ENCODE assay signal across 17 cellular contexts in the genomic region with DNA sequence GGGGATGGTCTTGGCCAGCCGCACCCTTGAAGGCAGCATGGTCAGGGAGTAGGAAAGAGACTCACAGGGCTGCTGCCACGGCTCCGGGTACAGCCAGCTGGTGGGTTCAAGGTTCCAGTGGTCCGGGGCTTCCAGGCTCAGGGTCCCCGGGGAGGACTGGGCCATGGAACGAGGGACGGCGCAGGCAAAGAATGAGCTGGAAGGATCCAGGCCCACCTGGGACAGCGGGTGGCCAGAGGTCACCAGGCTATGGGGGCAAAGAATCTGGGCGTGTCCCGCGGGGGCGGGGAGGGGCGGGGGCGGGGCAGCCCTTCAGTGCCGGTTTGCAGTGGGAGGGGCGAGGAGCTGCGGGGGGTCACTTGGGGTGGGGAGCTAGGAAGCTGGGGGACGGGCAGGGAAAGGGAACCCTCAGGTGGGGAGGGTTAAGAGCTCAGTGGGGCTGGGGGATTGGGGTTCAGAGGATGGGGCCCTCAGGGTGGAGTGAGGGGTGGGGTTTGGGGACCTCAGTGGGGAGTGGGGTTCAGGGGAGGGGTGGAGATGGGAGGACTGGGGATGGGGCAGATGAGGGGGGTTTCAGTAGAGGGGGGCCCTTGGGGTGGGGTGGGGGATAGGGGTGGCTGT. TPM values are rescaled to one million over a fixed set of nuclear protein-coding genes. Genes with fewer than 3 reads are reported as not detected.
DNase-seq lines count a peak whose midpoint lies in the region; ATAC-seq and TF ChIP-seq lines count a peak whose summit lies in the region.
"Had no signal": no experiment of that assay in that cellular context is flagged by ENCODE, and none has a peak within 500 bp of the region (broad histone marks: within the 10 kb centered on the region; RNA-seq: fewer than 3 reads in every experiment).

A gene (minus strand): TSS at position 223 of the 621 bp plus-strand sequence. CDS start 638 bp downstream, outside the sequence.

- WGBS in H9 (ENCODE audit: extremely low coverage, insufficient read length, low lambda C conversion rate), result no CpG with 5 or more reads among the region's 19 CpGs
- WGBS in trophoblast cell (ENCODE audit: extremely low coverage, insufficient coverage, insufficient read length), result no CpG with 5 or more reads among the region's 19 CpGs
- 51 to 83% methylated on average over 5 to 19 of the region's 19 CpGs for WGBS in GM23248 (ENCODE audit: low coverage in 1 of 2, low lambda C conversion rate in 2 of 2, missing lambda C conversion rate in 2 of 2), 2 experiments

- H3K4me3 ChIP-seq in WERI-Rb-1 (ENCODE audit: low read depth, low read length), result no peak within 1 kb of the TSS
- H3K4me3 ChIP-seq in trophoblast cell (ENCODE audit: low read depth, low read length), result peak within 1 kb of the TSS; percentile 23
- H3K4me3 ChIP-seq in GM23248, result no peak within 1 kb of the TSS

- H3K56ac ChIP-seq in H9 (ENCODE audit: insufficient read length, low read depth, low read length), result no peak within 1 kb of the TSS

- H3K9me3 ChIP-seq in H9 (ENCODE audit: control insufficient read depth, low read depth, low read length), result no peaks in the 10 kb centered on the region
- H3K9me3 ChIP-seq in WERI-Rb-1 (ENCODE audit: severe bottlenecking), result peaks cover 9% of the 10 kb centered on the region
- no peaks in the 10 kb centered on the region for H3K9me3 ChIP-seq in trophoblast cell (ENCODE audit: insufficient read depth, low read depth, low read length)
- no peaks in the 10 kb centered on the region for H3K9me3 ChIP-seq in GM23248 (ENCODE audit: low read depth)

- H3K27ac Mint-ChIP-seq in H9, result no peak within 1 kb of the TSS
- H3K27ac Mint-ChIP-seq in glutamatergic neuron (ENCODE audit: unreplicated experiment), result no peak within 1 kb of the TSS

- H2BK20ac ChIP-seq in H9 (ENCODE audit: low read depth, low read length, poor library complexity, severe bottlenecking), result no peak within 1 kb of the TSS

- no peak within 1 kb of the TSS for H3K4me2 ChIP-seq in H9 (ENCODE audit: insufficient read depth, insufficient read length, low read length)
- H3K4me2 ChIP-seq in trophoblast cell (ENCODE audit: low read length), result no peak within 1 kb of the TSS
- no peak within 1 kb of the TSS for H3K4me2 ChIP-seq in GM23248 (ENCODE audit: unreplicated experiment)

- peak within 1 kb of the TSS; percentile 43; the same call in 1 of the 2 replicates for H2BK15ac ChIP-seq in H9 (ENCODE audit: low read depth, low read length)

- H3K36me3 ChIP-seq in WERI-Rb-1, result no peaks in the 10 kb centered on the region
- no peaks in the 10 kb centered on the region for H3K36me3 ChIP-seq in trophoblast cell (ENCODE audit: control insufficient read depth in 1 of 2, insufficient read depth in 2 of 2, low read length in 2 of 2)
- no peaks in the 10 kb centered on the region for H3K36me3 ChIP-seq in GM23248 (ENCODE audit: low read depth)

- H4K20me1 ChIP-seq in H9 (ENCODE audit: control insufficient read depth, insufficient read depth, insufficient read length), result no peaks in the 10 kb centered on the region
- no peaks in the 10 kb centered on the region for H4K20me1 ChIP-seq in GM23248 (ENCODE audit: insufficient read depth)

- H3K14ac ChIP-seq in H9 (ENCODE audit: insufficient read depth, low read length), result no peak within 1 kb of the TSS; the same call in 1 of the 2 replicates
- H3K14ac ChIP-seq in trophoblast cell (ENCODE audit: low read length), result no peak within 1 kb of the TSS

- H3K18ac ChIP-seq in H9 (ENCODE audit: insufficient read length, low read depth, low read length) (no peak within 1 kb of the TSS), trophoblast cell (ENCODE audit: low read length) (no peak within 1 kb of the TSS)

- H3K27ac ChIP-seq in H9 (ENCODE audit: insufficient read length, low read depth, low read length), result no peak within 1 kb of the TSS
- peak within 1 kb of the TSS; percentile 99 for H3K27ac ChIP-seq in WERI-Rb-1
- no peak within 1 kb of the TSS for H3K27ac ChIP-seq in trophoblast cell (ENCODE audit: low read depth, low read length)
- H3K27ac ChIP-seq in GM23248, result no peak within 1 kb of the TSS

- H2BK12ac ChIP-seq in H9 (ENCODE audit: insufficient read length, low read depth, low read length), result no peak within 1 kb of the TSS
- no peak within 1 kb of the TSS for H2BK12ac ChIP-seq in trophoblast cell (ENCODE audit: low read length)

- DNase-seq in H9 (no peak), WERI-Rb-1 (no peak), glutamatergic neuron (peak; percentile 13), trophoblast cell (no peak), DMS 273 treated with DMSO at 0.1 percent for 48 hours (lab: John Stamatoyannopoulos, UW) (no peak), GM23248 (no peak)
- DNase-seq: DMS79 treated with DMSO at 0.1 percent for 48 hours, KBM-7, NCI-H1105 treated with DMSO at 0.1 percent for 48 hours, NCI-H1694, NCI-H2081 treated with DMSO at 0.1 percent for 48 hours, NCI-H446 treated with DMSO at 0.1 percent for 48 hours, Right ventricle myocardium superior, SW 1271 had no signal

- H3K79me1 ChIP-seq in H9 (ENCODE audit: insufficient read depth, low read depth, low read length, poor library complexity, severe bottlenecking) (no peaks in the 10 kb centered on the region), trophoblast cell (ENCODE audit: low read length) (no peaks in the 10 kb centered on the region)

- H2BK120ac ChIP-seq in H9 (ENCODE audit: low read depth, low read length, poor library complexity, severe bottlenecking), result no peak within 1 kb of the TSS
- H2BK120ac ChIP-seq in trophoblast cell (ENCODE audit: insufficient read depth, low read length, poor library complexity), result no peak within 1 kb of the TSS

- H3K23me2 ChIP-seq in H9 (ENCODE audit: insufficient read length, low read depth, low read length, poor library complexity, severe bottlenecking), result no peaks in the 10 kb centered on the region

- in situ Hi-C loops in GM23248 (cut with MboI), result no loop called here

- H3K9ac ChIP-seq in H9 (ENCODE audit: extremely low read depth, insufficient read length, low read length), result no peak within 1 kb of the TSS
- H3K9ac ChIP-seq in trophoblast cell (ENCODE audit: low read length), result no peak within 1 kb of the TSS
- H3K9ac ChIP-seq in GM23248, result no peak within 1 kb of the TSS

- no peak within 1 kb of the TSS for H2BK5ac ChIP-seq in H9 (ENCODE audit: insufficient read length, low read length)
- H2BK5ac ChIP-seq in trophoblast cell (ENCODE audit: low read depth, low read length, poor library complexity), result no peak within 1 kb of the TSS

- H3K9me3 Mint-ChIP-seq in H9 (no peaks in the 10 kb centered on the region), glutamatergic neuron (ENCODE audit: unreplicated experiment) (peaks cover 2% of the 10 kb centered on the region)
- H3K9me3 Mint-ChIP-seq: CD14-positive monocyte had no signal

- H3F3A ChIP-seq in GM23248 (ENCODE audit: insufficient read depth), result no peaks in the 10 kb centered on the region

- H4K91ac ChIP-seq in H9 (ENCODE audit: insufficient read length, low read depth, low read length), result no peak within 1 kb of the TSS
- H4K91ac ChIP-seq in trophoblast cell (ENCODE audit: low read depth, low read length), result no peak within 1 kb of the TSS

- H2AFZ ChIP-seq in H9 (ENCODE audit: low read length) (no peak within 1 kb of the TSS), trophoblast cell (ENCODE audit: insufficient read depth, low read length, poor library complexity) (no peak within 1 kb of the TSS), GM23248 (no peak within 1 kb of the TSS)

- no peak within 1 kb of the TSS for H3T11ph ChIP-seq in H9 (ENCODE audit: low read length)

- H3K27me3 ChIP-seq in H9 (ENCODE audit: insufficient read depth, low read length) (no peaks in the 10 kb centered on the region), WERI-Rb-1 (ENCODE audit: insufficient read depth, low read depth, severe bottlenecking) (no peaks in the 10 kb centered on the region), trophoblast cell (ENCODE audit: insufficient read depth, low read length) (no peaks in the 10 kb centered on the region), GM23248 (replicated peaks; ENCODE audit: insufficient read depth) (peaks cover 7% of the 10 kb centered on the region; the same call in 1 of the 2 replicates)

- H3K4me1 ChIP-seq in H9 (ENCODE audit: insufficient read depth, low read length), result no peaks in the 10 kb centered on the region; the same call in 1 of the 2 replicates
- peaks cover 5 to 6% of the 10 kb centered on the region in 2 experiments for H3K4me1 ChIP-seq in trophoblast cell (ENCODE audit: control insufficient read depth in 1 of 2, insufficient read depth in 2 of 2, low read length in 2 of 2)
- H3K4me1 ChIP-seq in GM23248 (ENCODE audit: insufficient read depth), result no peaks in the 10 kb centered on the region

- H4K12ac ChIP-seq in trophoblast cell (ENCODE audit: low read depth, low read length), result no peak within 1 kb of the TSS

- H4K8ac ChIP-seq in H9 (replicated peaks; ENCODE audit: insufficient read length, low read depth, low read length) (no peak within 1 kb of the TSS), trophoblast cell (ENCODE audit: low read depth, low read length) (no peak within 1 kb of the TSS)

- TF ChIP-seq CTCF in H9 (conservative IDR thresholded peaks at IDR 0.05) (no peak), WERI-Rb-1 (IDR thresholded peaks at IDR 0.05; ENCODE audit: low read depth, low read length) (no peak), glutamatergic neuron (IDR thresholded peaks at IDR 0.05; ENCODE audit: partially characterized antibody, unreplicated experiment) (no peak)

- H3K4ac ChIP-seq in H9 (ENCODE audit: low read depth, low read length), result no peak within 1 kb of the TSS
- H3K4ac ChIP-seq in trophoblast cell (ENCODE audit: low read depth, low read length), result no peak within 1 kb of the TSS

- no peak within 1 kb of the TSS for H3K4me3 Mint-ChIP-seq in H9
- no peak within 1 kb of the TSS for H3K4me3 Mint-ChIP-seq in glutamatergic neuron (ENCODE audit: unreplicated experiment)
- H3K4me3 Mint-ChIP-seq: CD14-positive monocyte had no signal

- ATAC-seq in HG02884 (IDR thresholded peaks at IDR 0.05; ENCODE audit: unreplicated experiment) (no peak), HG02571 (IDR thresholded peaks at IDR 0.05; ENCODE audit: unreplicated experiment) (no peak)

- H2AK5ac ChIP-seq in H9 (ENCODE audit: insufficient read length, low read length), result no peak within 1 kb of the TSS
- no peak within 1 kb of the TSS for H2AK5ac ChIP-seq in trophoblast cell (ENCODE audit: low read length)

- H3K36me3 Mint-ChIP-seq in H9 (ENCODE audit: insufficient read depth in 1 of 3, low read depth in 3 of 3) (no peaks in the 10 kb centered on the region; a peak in 1 of 7 replicates), glutamatergic neuron (ENCODE audit: unreplicated experiment) (peaks cover 14% of the 10 kb centered on the region)
- H3K36me3 Mint-ChIP-seq: CD14-positive monocyte had no signal

- H3K9me2 ChIP-seq in GM23248 (ENCODE audit: insufficient read depth), result no peaks in the 10 kb centered on the region

- no peak within 1 kb of the TSS for H3K23ac ChIP-seq in H9 (ENCODE audit: insufficient read length, low read depth, low read length)
- no peak within 1 kb of the TSS for H3K23ac ChIP-seq in trophoblast cell (ENCODE audit: low read length)

- H4K5ac ChIP-seq in H9 (ENCODE audit: insufficient read length, low read depth, low read length), result no peak within 1 kb of the TSS

- H3K4me1 Mint-ChIP-seq in H9 (peaks cover 5 to 6% of the 10 kb centered on the region in 2 experiments), glutamatergic neuron (ENCODE audit: low read depth, unreplicated experiment) (peaks cover 3% of the 10 kb centered on the region)
- H3K4me1 Mint-ChIP-seq: CD14-positive monocyte had no signal

- no peaks in the 10 kb centered on the region for H3K79me2 ChIP-seq in H9 (ENCODE audit: insufficient read depth, low read length)
- H3K79me2 ChIP-seq in trophoblast cell (ENCODE audit: control insufficient read depth, insufficient read depth, low read length, poor library complexity), result no peaks in the 10 kb centered on the region
- no peaks in the 10 kb centered on the region for H3K79me2 ChIP-seq in GM23248 (ENCODE audit: insufficient read depth)

- H3K27me3 Mint-ChIP-seq in H9 (ENCODE audit: low read depth) (peaks cover 10% of the 10 kb centered on the region), glutamatergic neuron (ENCODE audit: unreplicated experiment) (no peaks in the 10 kb centered on the region)

RNA-seq across cellular contexts. Expression of the gene that starts here (rescaled TPM):
- total RNA-seq in H9 (2021) (0.70 and 0.77 TPM in 2 replicates), glutamatergic neuron (ENCODE audit: unreplicated experiment) (not detected)
- 0.42 and 0.48 TPM in 2 replicates for polyA plus RNA-seq in trophoblast cell (2013)
- not detected in 2 replicates for total RNA-seq in GM23248 (2014; rRNA removed; shearing (Covaris generic))
- not detected in 2 replicates for polyA plus RNA-seq in GM23248 (2016; fragmentation: Nextera tagmentation; extraction: Ambion mirVana)
- total RNA-seq: Right ventricle myocardium superior had no signal
- polyA plus RNA-seq: CD14-positive monocyte had no signal

Comparison
In these comparisons a context has a peak if more than half of its experiments do, and no peak if none do; other contexts are left out.
1. Peak in DNase-seq in glutamatergic neuron; RNA of the gene not detected or under 1 TPM.